Comparison of ENCODE assay signal across 1 cellular context in genomic region chr1:156356875-156357534, GRCh38.
TF ChIP-seq lines count a peak whose summit lies in the region.

No MANE protein-coding gene starts in this region.

TF ChIP-seq in H1, 55 proteins besides CTCF, POLR2A, EP300 and RAD21:
- TF ChIP-seq CTBP2 (IDR thresholded peaks at IDR 0.05; ENCODE audit: borderline replicate concordance, insufficient read depth, insufficient read length, low read length) = peak; percentile 33
- TF ChIP-seq BACH1 (IDR thresholded peaks at IDR 0.05; ENCODE audit: low read length) = 0 out of 2 replicates have a peak, but pooled peaks have one; percentile 27
- TF ChIP-seq TBP (IDR thresholded peaks at IDR 0.05; ENCODE audit: low read depth, low read length) = peak; percentile 79
- TF ChIP-seq CBX8 (IDR thresholded peaks at IDR 0.05; ENCODE audit: borderline replicate concordance, low read depth, low read length) = no peak
- TF ChIP-seq HDAC6 (IDR thresholded peaks at IDR 0.05; ENCODE audit: low read depth, low read length) = no peak
- TF ChIP-seq POLR2AphosphoS5 (IDR thresholded peaks at IDR 0.05; ENCODE audit: low read depth, low read length) = peak; percentile 42; the same call in 1 of the 2 replicates
- peak; percentile 47; the same call in 1 of the 2 replicates for TF ChIP-seq CHD2 (IDR thresholded peaks at IDR 0.05; ENCODE audit: low read length)
- peak; percentile 65 for TF ChIP-seq CREB1 (IDR thresholded peaks at IDR 0.05)
- TF ChIP-seq POU5F1 (IDR thresholded peaks at IDR 0.05; ENCODE audit: low read depth, low read length) = no peak
- 0 out of 2 replicates have a peak, but pooled peaks have one; percentile 66 for TF ChIP-seq SP4 (IDR thresholded peaks at IDR 0.05; ENCODE audit: low read length)
- TF ChIP-seq MAX (IDR thresholded peaks at IDR 0.05) = peak; percentile 60
- peak; percentile 57; the same call in 1 of the 2 replicates for TF ChIP-seq JUND (IDR thresholded peaks at IDR 0.05; ENCODE audit: low read length)
- no peak for TF ChIP-seq KDM4A (IDR thresholded peaks at IDR 0.05; ENCODE audit: low read depth, low read length, severe bottlenecking)
- TF ChIP-seq TEAD4 (IDR thresholded peaks at IDR 0.05; ENCODE audit: low read depth, low read length) = peak; percentile 68; the same call in 1 of the 2 replicates
- TF ChIP-seq YY1 (IDR thresholded peaks at IDR 0.05; ENCODE audit: low read depth, low read length) = peak; percentile 52; the same call in 1 of the 2 replicates
- no peak for TF ChIP-seq NRF1 (IDR thresholded peaks at IDR 0.05; ENCODE audit: low read depth, low read length)
- TF ChIP-seq BRCA1 (IDR thresholded peaks at IDR 0.05; ENCODE audit: low read depth, low read length) = peak; percentile 27; the same call in 1 of the 2 replicates
- TF ChIP-seq TAF1 (IDR thresholded peaks at IDR 0.05; ENCODE audit: low read depth, low read length) = peak; percentile 90
- TF ChIP-seq SP1 (IDR thresholded peaks at IDR 0.05; ENCODE audit: low read depth, low read length) = peak; percentile 53; the same call in 1 of the 2 replicates
- TF ChIP-seq RBBP5 (IDR thresholded peaks at IDR 0.05; ENCODE audit: borderline replicate concordance, low read depth, low read length) = peak; percentile 56; the same call in 1 of the 2 replicates
- TF ChIP-seq ASH2L (IDR thresholded peaks at IDR 0.05; ENCODE audit: low read length) = peak; percentile 69
- TF ChIP-seq TAF7 (optimal IDR thresholded peaks at IDR 0.05; ENCODE audit: borderline replicate concordance, low read depth, low read length) = peak; percentile 61
- no peak for TF ChIP-seq JUN (IDR thresholded peaks at IDR 0.05; ENCODE audit: low read depth, low read length)
